Comparison of ENCODE assay signal across 1 cellular context in the genomic region with DNA sequence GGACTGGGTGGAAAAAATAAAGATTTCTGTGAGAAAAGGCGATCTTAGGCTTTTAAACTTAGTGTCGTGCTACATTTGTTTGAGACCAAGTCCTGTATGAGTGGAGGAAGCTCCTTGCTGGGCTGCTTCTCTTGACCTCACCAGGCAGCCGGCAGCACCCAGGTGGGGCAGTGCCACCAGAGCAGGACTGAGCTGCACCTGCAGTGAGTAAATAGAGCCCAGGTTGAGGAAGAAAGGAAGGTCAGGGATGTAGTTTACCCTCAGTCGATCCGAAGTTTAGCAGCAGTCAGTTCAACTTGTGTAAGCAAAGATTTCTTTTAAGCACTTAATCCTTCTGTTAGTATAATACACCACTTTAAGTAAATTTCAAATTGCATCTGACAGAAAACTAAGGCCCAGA.
TF ChIP-seq lines count a peak whose summit lies in the region.

No MANE protein-coding gene starts in this region.

TF ChIP-seq in IMR-90, 13 proteins besides CTCF, POLR2A, EP300 and RAD21:
- TF ChIP-seq CEBPB (IDR thresholded peaks at IDR 0.05; ENCODE audit: low read depth, low read length): no peak
- no peak for TF ChIP-seq RFX5 (IDR thresholded peaks at IDR 0.05; ENCODE audit: low read depth, low read length)
- no peak for TF ChIP-seq NFE2L2 (IDR thresholded peaks at IDR 0.05; ENCODE audit: low read depth, low read length)
- TF ChIP-seq RCOR1 (IDR thresholded peaks at IDR 0.05; ENCODE audit: insufficient replicate concordance, low read length): no peak
- no peak for TF ChIP-seq SMC3 (IDR thresholded peaks at IDR 0.05; ENCODE audit: low read depth, low read length)
- no peak for TF ChIP-seq BHLHE40 (IDR thresholded peaks at IDR 0.05; ENCODE audit: low read depth, low read length)
- TF ChIP-seq CHD1 (IDR thresholded peaks at IDR 0.05; ENCODE audit: low read depth, low read length): no peak
- TF ChIP-seq MAZ (IDR thresholded peaks at IDR 0.05; ENCODE audit: borderline replicate concordance, low read depth, low read length): no peak
- no peak for TF ChIP-seq FOS (IDR thresholded peaks at IDR 0.05; ENCODE audit: low read depth, low read length)
- TF ChIP-seq, protein P1, sequence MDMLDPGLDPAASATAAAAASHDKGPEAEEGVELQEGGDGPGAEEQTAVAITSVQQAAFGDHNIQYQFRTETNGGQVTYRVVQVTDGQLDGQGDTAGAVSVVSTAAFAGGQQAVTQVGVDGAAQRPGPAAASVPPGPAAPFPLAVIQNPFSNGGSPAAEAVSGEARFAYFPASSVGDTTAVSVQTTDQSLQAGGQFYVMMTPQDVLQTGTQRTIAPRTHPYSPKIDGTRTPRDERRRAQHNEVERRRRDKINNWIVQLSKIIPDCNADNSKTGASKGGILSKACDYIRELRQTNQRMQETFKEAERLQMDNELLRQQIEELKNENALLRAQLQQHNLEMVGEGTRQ (IDR thresholded peaks at IDR 0.05; ENCODE audit: low read depth, low read length): no peak
- no peak for TF ChIP-seq MAFK (IDR thresholded peaks at IDR 0.05; ENCODE audit: low read depth, low read length)
- no peak for TF ChIP-seq MXI1 (IDR thresholded peaks at IDR 0.05; ENCODE audit: borderline replicate concordance, low read depth, low read length)
- TF ChIP-seq, protein P2, sequence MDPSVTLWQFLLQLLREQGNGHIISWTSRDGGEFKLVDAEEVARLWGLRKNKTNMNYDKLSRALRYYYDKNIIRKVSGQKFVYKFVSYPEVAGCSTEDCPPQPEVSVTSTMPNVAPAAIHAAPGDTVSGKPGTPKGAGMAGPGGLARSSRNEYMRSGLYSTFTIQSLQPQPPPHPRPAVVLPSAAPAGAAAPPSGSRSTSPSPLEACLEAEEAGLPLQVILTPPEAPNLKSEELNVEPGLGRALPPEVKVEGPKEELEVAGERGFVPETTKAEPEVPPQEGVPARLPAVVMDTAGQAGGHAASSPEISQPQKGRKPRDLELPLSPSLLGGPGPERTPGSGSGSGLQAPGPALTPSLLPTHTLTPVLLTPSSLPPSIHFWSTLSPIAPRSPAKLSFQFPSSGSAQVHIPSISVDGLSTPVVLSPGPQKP (IDR thresholded peaks at IDR 0.05; ENCODE audit: borderline replicate concordance, low read depth, low read length): no peak
